In the genomic region with DNA sequence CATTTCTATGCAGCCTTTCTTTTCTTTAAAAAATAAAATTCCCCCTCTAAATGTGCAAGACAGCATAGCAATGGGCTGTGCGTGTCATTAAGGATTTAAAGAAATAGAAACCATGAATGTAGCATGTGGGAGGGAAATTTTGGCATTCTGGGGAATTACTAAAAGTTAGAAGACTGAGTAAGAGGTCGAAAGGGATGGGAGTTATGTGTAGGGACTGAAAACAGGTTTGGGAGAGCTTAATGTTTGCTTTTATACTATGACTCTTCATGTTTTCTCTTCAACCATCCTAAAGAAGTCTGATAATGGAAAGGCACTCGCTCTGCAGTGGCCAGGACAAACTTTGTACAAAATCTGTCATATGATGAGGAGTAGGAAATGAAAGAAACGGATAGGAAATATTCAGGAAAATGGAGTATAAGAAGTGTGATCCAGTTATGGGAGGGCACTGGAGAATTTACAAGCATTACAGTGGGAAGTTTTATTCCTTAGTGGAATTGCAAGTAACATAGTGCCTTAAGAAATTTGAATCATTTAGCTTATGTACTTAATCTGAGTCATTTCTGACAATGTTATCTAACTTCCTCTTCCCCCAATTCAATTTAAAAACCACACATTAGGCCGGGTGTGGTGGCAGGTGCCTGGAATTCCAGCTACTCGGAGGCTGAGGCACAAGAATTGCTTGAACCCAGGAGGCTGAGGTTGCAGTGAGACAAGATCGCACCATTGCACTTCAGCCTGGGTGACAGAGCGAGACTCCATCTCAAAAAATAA, we compare ENCODE assay signal across 13 cellular contexts. TPM values are rescaled to one million over a fixed set of nuclear protein-coding genes. Genes with fewer than 3 reads are reported as not detected.
DNase-seq lines count a peak whose midpoint lies in the region; ATAC-seq, FAIRE-seq and TF ChIP-seq lines count a peak whose summit lies in the region.
"Had no signal": no experiment of that assay in that cellular context is flagged by ENCODE, and none has a peak within 500 bp of the region (broad histone marks: within the 10 kb centered on the region; RNA-seq: fewer than 3 reads in every experiment).

No MANE protein-coding gene starts in this region.

- DNase-seq in GM12865 (ENCODE audit: low read depth): peak; percentile 24
- peak; percentile 48 for DNase-seq in KBM-7
- DNase-seq in astrocyte (ENCODE audit: low read depth): peak; percentile 64
- no peak for DNase-seq in mucosa of descending colon
- no peak for DNase-seq in activated gamma-delta T cell (lab: John Stamatoyannopoulos, UW)
- DNase-seq in COR-L47 (lab: John Stamatoyannopoulos, UW): no peak
- no peak for DNase-seq in activated CD8-positive, alpha-beta T cell treated with anti-CD3 and anti-CD28 coated beads, Interleukin-2, amount 10 ng/mL, durations not matched to agents 7 days and 5 days
- DNase-seq: DMS53; NCI-H524 treated with DMSO at 0.1 percent for 48 hours; nephron progenitor cell; stimulated activated CD4-positive, alpha-beta T cell treated with anti-CD3 and anti-CD28 coated beads, Interleukin-15, amount 100 ng/mL, for 24 hours; stimulated activated naive CD4-positive, alpha-beta T cell had no signal

- intact Hi-C loops in mucosa of descending colon (cut with DNase I, micrococcal nuclease): no loop called here

- peaks cover 32% of the 10 kb centered on the region for H4K20me1 ChIP-seq in astrocyte (ENCODE audit: insufficient read depth, low read length)

- no peak overlapping the region for H3K4me3 Mint-ChIP-seq in astrocyte (ENCODE audit: unreplicated experiment)
- H3K4me3 Mint-ChIP-seq in activated CD8-positive, alpha-beta T cell treated with anti-CD3 and anti-CD28 coated beads, Interleukin-2, amount 10 ng/mL, durations not matched to agents 7 days and 5 days: no peak overlapping the region
- H3K4me3 Mint-ChIP-seq: nephron progenitor cell had no signal

- H3K4me2 ChIP-seq in astrocyte (ENCODE audit: low read length): peak overlapping the region; percentile 27
- H3K4me2 ChIP-seq: KMS-11 had no signal

- H3K36me3 ChIP-seq in astrocyte (ENCODE audit: insufficient read depth, low read length) (peaks cover 23% of the 10 kb centered on the region), mucosa of descending colon (ENCODE audit: low read depth) (no peaks in the 10 kb centered on the region)

- H3K4me1 ChIP-seq in astrocyte (ENCODE audit: insufficient read depth, low read length) (peaks cover 11% of the 10 kb centered on the region), mucosa of descending colon (ENCODE audit: low read depth) (peaks cover 12% of the 10 kb centered on the region)

- no peak for FAIRE-seq in astrocyte (lab: Jason Lieb, UNC)

- peaks cover 36% of the 10 kb centered on the region for H3K79me2 ChIP-seq in astrocyte (ENCODE audit: insufficient read depth, low read length)

- in situ Hi-C loops in KBM-7 (cut with MboI; ENCODE audit: low pct_unique_long_range_greater_than_20kb, low sequenced_read_pairs): no loop called here

- peaks cover 16% of the 10 kb centered on the region for H3K4me1 Mint-ChIP-seq in astrocyte (ENCODE audit: low read depth, unreplicated experiment)
- peaks cover 18% of the 10 kb centered on the region for H3K4me1 Mint-ChIP-seq in activated CD8-positive, alpha-beta T cell treated with anti-CD3 and anti-CD28 coated beads, Interleukin-2, amount 10 ng/mL, durations not matched to agents 7 days and 5 days (ENCODE audit: low read depth)
- H3K4me1 Mint-ChIP-seq: nephron progenitor cell had no signal

- H2AFZ ChIP-seq in astrocyte (ENCODE audit: low read depth, low read length): no peak overlapping the region

- H3K36me3 Mint-ChIP-seq in astrocyte (ENCODE audit: low read depth, unreplicated experiment): peaks cover 34% of the 10 kb centered on the region
- H3K36me3 Mint-ChIP-seq in activated CD8-positive, alpha-beta T cell treated with anti-CD3 and anti-CD28 coated beads, Interleukin-2, amount 10 ng/mL, durations not matched to agents 7 days and 5 days (ENCODE audit: low read depth): peaks cover 61% of the 10 kb centered on the region

- H3K9me3 ChIP-seq in astrocyte (ENCODE audit: insufficient read depth, low read depth, low read length) (no peaks in the 10 kb centered on the region), mucosa of descending colon (no peaks in the 10 kb centered on the region)

- H3K9ac ChIP-seq in astrocyte (ENCODE audit: low read length): no peak overlapping the region
- H3K9ac ChIP-seq: KMS-11 had no signal

- peaks cover 8% of the 10 kb centered on the region for H3K9me3 Mint-ChIP-seq in astrocyte (ENCODE audit: unreplicated experiment)
- peaks cover 10% of the 10 kb centered on the region for H3K9me3 Mint-ChIP-seq in activated CD8-positive, alpha-beta T cell treated with anti-CD3 and anti-CD28 coated beads, Interleukin-2, amount 10 ng/mL, durations not matched to agents 7 days and 5 days (ENCODE audit: insufficient read depth)

- no peak overlapping the region for H3K27ac Mint-ChIP-seq in astrocyte (ENCODE audit: unreplicated experiment)
- no peak overlapping the region for H3K27ac Mint-ChIP-seq in activated CD8-positive, alpha-beta T cell treated with anti-CD3 and anti-CD28 coated beads, Interleukin-2, amount 10 ng/mL, durations not matched to agents 7 days and 5 days
- H3K27ac Mint-ChIP-seq: nephron progenitor cell had no signal

- TF ChIP-seq CTCF in GM12865 (IDR thresholded peaks at IDR 0.05; ENCODE audit: insufficient read depth, low read depth, low read length, missing control alignments): no peak
- no peak for TF ChIP-seq CTCF in astrocyte (IDR thresholded peaks at IDR 0.05; ENCODE audit: insufficient read depth, low read depth, low read length)
- no peak for TF ChIP-seq CTCF in mucosa of descending colon (IDR thresholded peaks at IDR 0.05)

- H3K27ac ChIP-seq in astrocyte (ENCODE audit: low read depth, low read length): no peak overlapping the region
- H3K27ac ChIP-seq: KMS-11 had no signal

- POLR2A ChIA-PET in activated CD8-positive, alpha-beta T cell treated with anti-CD3 and anti-CD28 coated beads, Interleukin-2, amount 10 ng/mL, durations not matched to agents 7 days and 5 days (lab: Charles Lee): no interaction called here

- H3K27me3 ChIP-seq in astrocyte (ENCODE audit: insufficient read depth, low read length): no peaks in the 10 kb centered on the region

- H3K27me3 Mint-ChIP-seq in astrocyte (ENCODE audit: low read depth, unreplicated experiment): no peaks in the 10 kb centered on the region
- no peaks in the 10 kb centered on the region for H3K27me3 Mint-ChIP-seq in activated CD8-positive, alpha-beta T cell treated with anti-CD3 and anti-CD28 coated beads, Interleukin-2, amount 10 ng/mL, durations not matched to agents 7 days and 5 days (ENCODE audit: low read depth)

- CTCF ChIA-PET in activated CD8-positive, alpha-beta T cell treated with anti-CD3 and anti-CD28 coated beads, Interleukin-2, amount 10 ng/mL, durations not matched to agents 7 days and 5 days (lab: Charles Lee): no interaction called here

- no peak overlapping the region for H3K4me3 ChIP-seq in GM12865 (ENCODE audit: low read depth, low read length)
- no peak overlapping the region for H3K4me3 ChIP-seq in astrocyte (ENCODE audit: insufficient read depth, low read depth, low read length)
- H3K4me3 ChIP-seq in mucosa of descending colon: no peak overlapping the region

- peak; percentile 83 for ATAC-seq in mucosa of descending colon
- ATAC-seq in activated CD8-positive, alpha-beta T cell treated with anti-CD3 and anti-CD28 coated beads, Interleukin-2, amount 10 ng/mL, durations not matched to agents 7 days and 5 days: no peak

RNA-seq across cellular contexts. Expression of a gene that starts 20.6 kb away (rescaled TPM):
- total RNA-seq in astrocyte (27.2 and 30.2 TPM in 2 replicates), mucosa of descending colon (10 to 100 TPM; 39.2 to 72.2 (median 55.7) TPM)
- 10 to 100 TPM; 18.6 to 19.9 TPM for total RNA-seq in activated CD8-positive, alpha-beta T cell treated with anti-CD3 and anti-CD28 coated beads, Interleukin-2, amount 10 ng/mL, durations not matched to agents 7 days and 5 days

Comparison
In these comparisons a context has a peak if more than half of its experiments do, and no peak if none do; other contexts are left out.
1. DNase-seq: peak in GM12865 (single experiment), KBM-7 (single experiment) and astrocyte (single experiment); none in mucosa of descending colon (0 of 3), activated gamma-delta T cell (single experiment), COR-L47 (single experiment) and activated CD8-positive, alpha-beta T cell treated with anti-CD3 and anti-CD28 coated beads, Interleukin-2, amount 10 ng/mL, durations not matched to agents 7 days and 5 days (single experiment).